In genomic region chr17:16462070-16462864, GRCh38 we compare ENCODE assay signal across 18 cellular contexts. TPM values are rescaled to one million over a fixed set of nuclear protein-coding genes. Genes with fewer than 3 reads are reported as not detected.
DNase-seq lines count a peak whose midpoint lies in the region; ATAC-seq and TF ChIP-seq lines count a peak whose summit lies in the region.
"Had no signal": no experiment of that assay in that cellular context is flagged by ENCODE, and none has a peak within 500 bp of the region (broad histone marks: within the 10 kb centered on the region; RNA-seq: fewer than 3 reads in every experiment).

No MANE protein-coding gene starts in this region.

- no peak overlapping the region for H4K5ac ChIP-seq in IMR-90 (ENCODE audit: low read depth, low read length)

- H3K4me1 ChIP-seq in IMR-90 (ENCODE audit: control insufficient read depth, insufficient read depth, low read length) (peaks cover 14% of the 10 kb centered on the region), hepatocyte (ENCODE audit: insufficient read depth) (peaks cover 45% of the 10 kb centered on the region)

- H2AK9ac ChIP-seq in IMR-90 (replicated peaks; ENCODE audit: low read depth, low read length, poor library complexity): peak overlapping the region; percentile 19

- no peak overlapping the region for H3K4ac ChIP-seq in IMR-90 (ENCODE audit: low read depth, low read length)

- 97% methylated on average over 13 of the region's 20 CpGs; no CpG with 5 or more reads in 1 of the 2 experiments for WGBS in IMR-90 (ENCODE audit: extremely low coverage in 2 of 2, insufficient read length in 1 of 2), 2 experiments
- 92% methylated on average over 20 of the region's 20 CpGs for WGBS in hepatocyte (ENCODE audit: low lambda C conversion rate, missing lambda C conversion rate)

- TF ChIP-seq RAD21 in IMR-90 (IDR thresholded peaks at IDR 0.05; ENCODE audit: low read length): no peak

- no peak overlapping the region for H3K23ac ChIP-seq in IMR-90 (ENCODE audit: low read depth, low read length)

- H3K9me3 ChIP-seq in IMR-90 (ENCODE audit: control insufficient read depth, insufficient read depth, low read length) (no peaks in the 10 kb centered on the region), WERI-Rb-1 (ENCODE audit: severe bottlenecking) (no peaks in the 10 kb centered on the region), hepatocyte (ENCODE audit: low read depth) (no peaks in the 10 kb centered on the region)
- H3K9me3 ChIP-seq: SK-N-SH had no signal

- DNase-seq in IMR-90: no peak
- DNase-seq in WERI-Rb-1: no peak
- no peak for DNase-seq in hepatocyte (ENCODE audit: low spot score)
- DNase-seq in nephron progenitor cell: no peak
- no peak for DNase-seq in cerebellum (ENCODE audit: low spot score)
- DNase-seq in activated naive CD4-positive, alpha-beta T cell treated with Interleukin-2 at 50 U/mL for 16 hours: no peak
- DNase-seq: ACHN, DMS79 treated with DMSO at 0.1 percent for 48 hours, H7, KBM-7, NCI-H1105, NCI-H2081, SHP77, SK-N-SH had no signal

- CTCF ChIA-PET in IMR-90 (lab: Yijun Ruan, JAX): interaction anchor here (0.5 to 1.1 kb wide), 3 partner anchors 8 to 65 kb away, joined by 3 to 4 read pairs (median 3); no protein-coding TSS in a partner anchor

- TF ChIP-seq CTCF in IMR-90 (conservative IDR thresholded peaks at IDR 0.05; ENCODE audit: low read depth, low read length) (no peak), WERI-Rb-1 (IDR thresholded peaks at IDR 0.05; ENCODE audit: low read depth, low read length) (no peak), hepatocyte (IDR thresholded peaks at IDR 0.05; ENCODE audit: poor library complexity) (no peak), nephron progenitor cell (IDR thresholded peaks at IDR 0.05) (no peak)

- peak overlapping the region; percentile 31 for H3K27ac Mint-ChIP-seq in nephron progenitor cell

- BruUV-seq in IMR-90 (replicated peaks; lab: Mats Ljungman, UMichigan): no TSS peak

- in situ Hi-C loops in IMR-90 (cut with MboI; ENCODE audit: low sequenced_read_pairs): no loop called here

- H3K27ac ChIP-seq in IMR-90 (ENCODE audit: insufficient read depth, low read length) (no peak overlapping the region), WERI-Rb-1 (peak overlapping the region; percentile 79; the same call in 1 of the 2 replicates), hepatocyte (peak overlapping the region; percentile 97)
- H3K27ac ChIP-seq: C4-2B had no signal

- no peak overlapping the region; the same call in 2 of the 3 replicates for H2BK15ac ChIP-seq in IMR-90 (ENCODE audit: low read depth, low read length)

- no peak overlapping the region for H4K8ac ChIP-seq in IMR-90 (ENCODE audit: low read depth in 2 of 2, low read length in 2 of 2)

- no peaks in the 10 kb centered on the region for H3K9me2 ChIP-seq in hepatocyte (replicated peaks; ENCODE audit: insufficient read depth)
- H3K9me2 ChIP-seq: SK-N-SH had no signal

- no peaks in the 10 kb centered on the region for H3K9me3 Mint-ChIP-seq in nephron progenitor cell

- intact Hi-C loops in IMR-90 (cut with micrococcal nuclease): no loop called here

- H3K4me3 ChIP-seq in IMR-90 (ENCODE audit: insufficient read depth, low read depth, low read length) (no peak overlapping the region), WERI-Rb-1 (ENCODE audit: low read depth, low read length) (no peak overlapping the region), hepatocyte (no peak overlapping the region)

- no peak overlapping the region for H3K9ac ChIP-seq in IMR-90 (ENCODE audit: low read depth, low read length)
- H3K9ac ChIP-seq: SK-N-SH had no signal

- H3K18ac ChIP-seq in IMR-90 (ENCODE audit: low read depth, low read length): no peak overlapping the region

- no peak overlapping the region; the same call in 1 of the 2 replicates for H2AK5ac ChIP-seq in IMR-90 (ENCODE audit: low read depth, low read length)

- no peak overlapping the region for H3K14ac ChIP-seq in IMR-90 (replicated peaks; ENCODE audit: low read depth, low read length)

- H3K27me3 Mint-ChIP-seq in nephron progenitor cell (ENCODE audit: low read depth, poor library complexity): peaks cover 2% of the 10 kb centered on the region

- peaks cover 0 to 3% of the 10 kb centered on the region in 2 experiments; a peak in 1 of 4 replicates for H3K79me1 ChIP-seq in IMR-90 (ENCODE audit: low read depth in 1 of 2, low read length in 2 of 2)

- H2BK5ac ChIP-seq in IMR-90 (ENCODE audit: low read depth, low read length, poor library complexity, severe bottlenecking): no peak overlapping the region

- POLR2A ChIA-PET in IMR-90 (lab: Charles Lee; ENCODE audit: unreplicated experiment): no interaction called here

- H3K56ac ChIP-seq in IMR-90 (ENCODE audit: extremely low read depth, insufficient read depth, low read length): no peak overlapping the region

- H3K36me3 ChIP-seq in IMR-90 (ENCODE audit: control insufficient read depth, insufficient read depth, low read length) (no peaks in the 10 kb centered on the region; the same call in 1 of the 2 replicates), WERI-Rb-1 (peaks cover 22% of the 10 kb centered on the region), hepatocyte (replicated peaks; ENCODE audit: insufficient read depth, low read depth) (no peaks in the 10 kb centered on the region)

- no peak for TF ChIP-seq POLR2A in IMR-90 (IDR thresholded peaks at IDR 0.05; ENCODE audit: low read depth, low read length)

- peaks cover 14% of the 10 kb centered on the region for H3K79me2 ChIP-seq in hepatocyte

- H4K20me1 ChIP-seq in IMR-90 (ENCODE audit: insufficient read depth, low read length): peaks cover 3% of the 10 kb centered on the region
- H4K20me1 ChIP-seq in hepatocyte (ENCODE audit: insufficient read depth, poor library complexity, severe bottlenecking): no peaks in the 10 kb centered on the region

- no peak overlapping the region for H3K4me3 Mint-ChIP-seq in nephron progenitor cell

- no peak overlapping the region for H2BK120ac ChIP-seq in IMR-90 (ENCODE audit: low read depth, low read length)

- H2AFZ ChIP-seq in IMR-90 (replicated peaks; ENCODE audit: low read length, poor library complexity) (no peak overlapping the region), hepatocyte (no peak overlapping the region)

- no peak overlapping the region for H2BK20ac ChIP-seq in IMR-90 (ENCODE audit: low read depth, low read length)

- peaks cover 25% of the 10 kb centered on the region for H3K36me3 Mint-ChIP-seq in nephron progenitor cell (ENCODE audit: low read depth)

- no peak overlapping the region for H4K91ac ChIP-seq in IMR-90 (ENCODE audit: insufficient read depth, low read depth, low read length)

- peaks cover 55% of the 10 kb centered on the region for H3K4me1 Mint-ChIP-seq in nephron progenitor cell

- peaks cover 10% of the 10 kb centered on the region; the same call in 1 of the 2 replicates for H3K9me1 ChIP-seq in IMR-90 (ENCODE audit: insufficient read depth, low read length)

- H3K4me2 ChIP-seq in IMR-90 (ENCODE audit: low read depth, low read length): no peak overlapping the region
- H3K4me2 ChIP-seq in hepatocyte: no peak overlapping the region
- H3K4me2 ChIP-seq: SK-N-SH had no signal

- no peak for ATAC-seq in IMR-90 (ENCODE audit: low read depth)
- no peak for ATAC-seq in GM21528 (IDR thresholded peaks at IDR 0.05; ENCODE audit: low FRiP score, unreplicated experiment)
- ATAC-seq in HG03025 (IDR thresholded peaks at IDR 0.05; ENCODE audit: low FRiP score, unreplicated experiment): no peak

- H3K27me3 ChIP-seq in IMR-90 (ENCODE audit: control insufficient read depth, insufficient read depth, low read length) (no peaks in the 10 kb centered on the region), WERI-Rb-1 (ENCODE audit: insufficient read depth, low read depth, severe bottlenecking) (no peaks in the 10 kb centered on the region), hepatocyte (no peaks in the 10 kb centered on the region)

- dilution Hi-C loops in IMR-90 (cut with HindIII; ENCODE audit: low sequenced_read_pairs, unreplicated experiment): no loop called here

TF ChIP-seq in IMR-90, 13 proteins besides CTCF, POLR2A, EP300 and RAD21:
- TF ChIP-seq CHD1 (IDR thresholded peaks at IDR 0.05; ENCODE audit: low read depth, low read length): no peak
- TF ChIP-seq SMC3 (IDR thresholded peaks at IDR 0.05; ENCODE audit: low read depth, low read length): no peak

RNA-seq across cellular contexts. Expression of gene LRRC75A, which starts 29.7 kb away (rescaled TPM):
- total RNA-seq in IMR-90 (2012; rRNA removed) (0.56 and 0.72 TPM in 2 replicates), hepatocyte (15.0 and 18.0 TPM in 2 replicates), cerebellum (12.7 TPM)
- polyA plus RNA-seq in IMR-90 (2012; rRNA removed) (0.89 and 1.0 TPM in 2 replicates), hepatocyte (7.7 and 10.7 TPM in 2 replicates)
- 0.05 and 1.0 TPM in 2 replicates for polyA plus RNA-seq in IMR-90 (2012; cell fraction: cytosol; rRNA removed)
- 2.2 and 3.2 TPM in 2 replicates for polyA plus RNA-seq in IMR-90 (2012; cell fraction: nucleus; rRNA removed; ENCODE audit: low replicate concordance)
- total RNA-seq: OCI-LY7 had no signal

RNA-seq across cellular contexts. Expression of gene TRPV2, which starts 46.9 kb away (rescaled TPM):
- total RNA-seq in IMR-90 (2012; rRNA removed) (27.2 and 30.8 TPM in 2 replicates), hepatocyte (1.8 and 7.7 TPM in 2 replicates), cerebellum (1.8 TPM)
- polyA plus RNA-seq in IMR-90 (2012; rRNA removed) (32.8 and 36.4 TPM in 2 replicates), hepatocyte (10.1 and 15.2 TPM in 2 replicates)
- 28.0 and 41.7 TPM in 2 replicates for polyA plus RNA-seq in IMR-90 (2012; cell fraction: cytosol; rRNA removed)
- polyA plus RNA-seq in IMR-90 (2012; cell fraction: nucleus; rRNA removed; ENCODE audit: low replicate concordance): 30.3 and 55.3 TPM in 2 replicates
